In the genomic region with DNA sequence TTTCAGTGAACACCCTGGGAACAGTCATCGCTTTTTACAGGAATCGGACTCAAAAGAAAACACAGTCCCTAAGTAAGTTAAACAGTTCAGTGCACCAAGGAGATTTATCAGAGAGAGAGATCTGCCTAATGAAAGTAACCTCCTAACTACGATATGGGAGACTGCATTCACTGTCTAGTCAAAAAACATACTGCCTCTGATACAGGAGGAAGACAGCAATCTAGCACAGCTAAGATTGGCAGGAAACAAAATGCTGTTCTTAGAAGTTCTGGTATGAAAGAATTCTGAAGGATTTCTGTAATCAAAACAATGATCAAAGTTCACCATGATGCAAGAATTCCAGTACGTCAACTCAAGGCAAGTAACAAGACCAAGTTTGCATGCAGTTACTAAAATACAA, we compare ENCODE assay signal across 13 cellular contexts.
DNase-seq lines count a peak whose midpoint lies in the region; ATAC-seq and TF ChIP-seq lines count a peak whose summit lies in the region.
"Had no signal": no experiment of that assay in that cellular context is flagged by ENCODE, and none has a peak within 500 bp of the region (broad histone marks: within the 10 kb centered on the region; RNA-seq: fewer than 3 reads in every experiment).

No MANE protein-coding gene starts in this region.

- no peak overlapping the region for H3K9ac ChIP-seq in parathyroid adenoma
- H3K9ac ChIP-seq: BLaER1 had no signal

- in situ Hi-C loops in Caki2 (cut with HindIII; ENCODE audit: low pct_unique_long_range_greater_than_20kb, low sequenced_read_pairs), result no loop called here

- DNase-seq in Caki2 (ENCODE audit: low read depth) (peak; percentile 82), fibroblast of the conjunctiva (ENCODE audit: low read depth) (peak; percentile 51), NCI-H1048 (lab: John Stamatoyannopoulos, UW) (no peak), cardiac septum (ENCODE audit: low spot score) (no peak), DMS153 (lab: John Stamatoyannopoulos, UW) (no peak)
- DNase-seq in activated T-helper 2 cell treated with anti-CD3 and anti-CD28 coated beads, Interferon-gamma antibody, Interleukin-2, Interleukin-4, amounts not matched to agents 10 μg/mL and 5 μg/mL and 100 μg/mL, durations not matched to agents 14 hours and 24 hours and 36 hours (ENCODE audit: low spot score), result no peak
- DNase-seq: activated CD4-positive, alpha-beta T cell treated with anti-CD3 and anti-CD28 coated beads, Interleukin-2, amount 10 ng/mL, durations not matched to agents 7 days and 5 days; NCI-H1436 treated with DMSO at 0.1 percent for 48 hours; NCI-H774 had no signal

- peak overlapping the region; percentile 60 for H3K4me2 ChIP-seq in parathyroid adenoma (ENCODE audit: low read length)
- H3K4me2 ChIP-seq: BLaER1 had no signal

- H3K9me3 ChIP-seq in parathyroid adenoma (ENCODE audit: control insufficient read depth, low read length), result no peaks in the 10 kb centered on the region
- H3K9me3 ChIP-seq: BLaER1 had no signal

- ATAC-seq in HG02623 (IDR thresholded peaks at IDR 0.05; ENCODE audit: unreplicated experiment), result no peak

- H3K36me3 Mint-ChIP-seq in activated T-helper 2 cell treated with anti-CD3 and anti-CD28 coated beads, Interferon-gamma antibody, Interleukin-2, Interleukin-4, amounts not matched to agents 10 μg/mL and 5 μg/mL and 100 μg/mL, durations not matched to agents 14 hours and 24 hours and 36 hours (ENCODE audit: low read depth), result peaks cover 3% of the 10 kb centered on the region

- TF ChIP-seq CTCF in parathyroid adenoma (IDR thresholded peaks at IDR 0.05), result no peak

- H3K27me3 ChIP-seq in parathyroid adenoma (ENCODE audit: control insufficient read depth, insufficient read depth, low read length), result no peaks in the 10 kb centered on the region
- H3K27me3 ChIP-seq: BLaER1 had no signal

- no peaks in the 10 kb centered on the region for H3K9me3 Mint-ChIP-seq in activated T-helper 2 cell treated with anti-CD3 and anti-CD28 coated beads, Interferon-gamma antibody, Interleukin-2, Interleukin-4, amounts not matched to agents 10 μg/mL and 5 μg/mL and 100 μg/mL, durations not matched to agents 14 hours and 24 hours and 36 hours
- H3K9me3 Mint-ChIP-seq: activated CD4-positive, alpha-beta T cell treated with anti-CD3 and anti-CD28 coated beads, Interleukin-2, amount 10 ng/mL, durations not matched to agents 7 days and 5 days had no signal

- H2AFZ ChIP-seq in parathyroid adenoma, result peak overlapping the region; percentile 50

- no peaks in the 10 kb centered on the region for H3K79me2 ChIP-seq in parathyroid adenoma

- peak overlapping the region; percentile 62 for H3K27ac Mint-ChIP-seq in activated T-helper 2 cell treated with anti-CD3 and anti-CD28 coated beads, Interferon-gamma antibody, Interleukin-2, Interleukin-4, amounts not matched to agents 10 μg/mL and 5 μg/mL and 100 μg/mL, durations not matched to agents 14 hours and 24 hours and 36 hours
- H3K27ac Mint-ChIP-seq: activated CD4-positive, alpha-beta T cell treated with anti-CD3 and anti-CD28 coated beads, Interleukin-2, amount 10 ng/mL, durations not matched to agents 7 days and 5 days had no signal

- H3K4me1 ChIP-seq in parathyroid adenoma, result no peaks in the 10 kb centered on the region

- peaks cover 36% of the 10 kb centered on the region for H3K4me1 Mint-ChIP-seq in activated T-helper 2 cell treated with anti-CD3 and anti-CD28 coated beads, Interferon-gamma antibody, Interleukin-2, Interleukin-4, amounts not matched to agents 10 μg/mL and 5 μg/mL and 100 μg/mL, durations not matched to agents 14 hours and 24 hours and 36 hours (ENCODE audit: low read depth)

- no peaks in the 10 kb centered on the region for H3K36me3 ChIP-seq in parathyroid adenoma (ENCODE audit: control insufficient read depth, insufficient read depth, low read length)
- H3K36me3 ChIP-seq: BLaER1 had no signal

- H3K27me3 Mint-ChIP-seq in activated T-helper 2 cell treated with anti-CD3 and anti-CD28 coated beads, Interferon-gamma antibody, Interleukin-2, Interleukin-4, amounts not matched to agents 10 μg/mL and 5 μg/mL and 100 μg/mL, durations not matched to agents 14 hours and 24 hours and 36 hours (ENCODE audit: low read depth), result peaks cover 45% of the 10 kb centered on the region

- H3K4me3 Mint-ChIP-seq in activated T-helper 2 cell treated with anti-CD3 and anti-CD28 coated beads, Interferon-gamma antibody, Interleukin-2, Interleukin-4, amounts not matched to agents 10 μg/mL and 5 μg/mL and 100 μg/mL, durations not matched to agents 14 hours and 24 hours and 36 hours (ENCODE audit: low read depth), result peak overlapping the region; percentile 53
- H3K4me3 Mint-ChIP-seq: activated CD4-positive, alpha-beta T cell treated with anti-CD3 and anti-CD28 coated beads, Interleukin-2, amount 10 ng/mL, durations not matched to agents 7 days and 5 days had no signal

- H3K4me3 ChIP-seq in parathyroid adenoma (ENCODE audit: low read depth, low read length), result peak overlapping the region; percentile 38
- H3K4me3 ChIP-seq: BLaER1, SK-N-MC had no signal

- intact Hi-C loops in activated T-helper 2 cell treated with anti-CD3 and anti-CD28 coated beads, Interferon-gamma antibody, Interleukin-2, Interleukin-4, amounts not matched to agents 10 μg/mL and 5 μg/mL and 100 μg/mL, durations not matched to agents 14 hours and 24 hours and 36 hours (cut with micrococcal nuclease), result no loop called here
- intact Hi-C loops in cardiac septum (cut with DNase I), result no loop called here

- peak overlapping the region; percentile 77 for H3K27ac ChIP-seq in parathyroid adenoma
- H3K27ac ChIP-seq: BLaER1, SK-N-MC had no signal

Comparison
In these comparisons a context has a peak if more than half of its experiments do, and no peak if none do; other contexts are left out.
1. DNase-seq: peak in Caki2 (single experiment) and fibroblast of the conjunctiva (single experiment); none in activated T-helper 2 cell treated with anti-CD3 and anti-CD28 coated beads, Interferon-gamma antibody, Interleukin-2, Interleukin-4, amounts not matched to agents 10 μg/mL and 5 μg/mL and 100 μg/mL, durations not matched to agents 14 hours and 24 hours and 36 hours (single experiment), NCI-H1048 (single experiment), cardiac septum (single experiment) and DMS153 (single experiment).